2 cellular contexts compared by ENCODE assay signal in genomic region chr12:122895757-122896636, GRCh38.
A peak's percentile ranks its signal among the peaks of the same experiment; 100 is the strongest.
TF ChIP-seq lines count a peak whose summit lies in the region.

A gene with protein sequence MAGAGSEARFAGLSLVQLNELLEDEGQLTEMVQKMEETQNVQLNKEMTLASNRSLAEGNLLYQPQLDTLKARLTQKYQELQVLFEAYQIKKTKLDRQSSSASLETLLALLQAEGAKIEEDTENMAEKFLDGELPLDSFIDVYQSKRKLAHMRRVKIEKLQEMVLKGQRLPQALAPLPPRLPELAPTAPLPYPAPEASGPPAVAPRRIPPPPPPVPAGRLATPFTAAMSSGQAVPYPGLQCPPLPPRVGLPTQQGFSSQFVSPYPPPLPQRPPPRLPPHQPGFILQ (minus strand): TSS chr12:122896124. CDS start chr12:122896062, 62 bp downstream.

TF ChIP-seq in HEK293T, 16 proteins besides CTCF, POLR2A, EP300 and RAD21 (continued from another document):
- peak; percentile 31; the same call in 1 of the 2 replicates for TF ChIP-seq PKNOX1 (IDR thresholded peaks at IDR 0.05)
TF ChIP-seq in HEK293T: peak in this region for 5.

TF ChIP-seq in HepG2, 621 proteins besides CTCF, POLR2A, EP300 and RAD21 (continued from another document and continues in another):
- TF ChIP-seq IKZF5 (CRISPR knock-in tag; IDR thresholded peaks at IDR 0.05) (0 out of 2 replicates have a peak, but pooled peaks have one; percentile 20), HOXD1 (CRISPR knock-in tag; IDR thresholded peaks at IDR 0.05) (no peak), KAT7 (CRISPR knock-in tag; IDR thresholded peaks at IDR 0.05; ENCODE audit: borderline replicate concordance) (no peak), SALL1 (CRISPR knock-in tag; IDR thresholded peaks at IDR 0.05) (peak; percentile 61; the same call in 1 of the 2 replicates), SOX13 (IDR thresholded peaks at IDR 0.05) (no peak), SOX13 (CRISPR knock-in tag; conservative IDR thresholded peaks at IDR 0.05 in 1 of 2, IDR thresholded peaks at IDR 0.05 in 1 of 2) (peak in 1 of 2 experiments; percentile 29; a peak in 1 of 4 replicates), ZNF713 (CRISPR knock-in tag; IDR thresholded peaks at IDR 0.05) (no peak), XRCC5 (optimal IDR thresholded peaks at IDR 0.05; ENCODE audit: low read length) (no peak), CBX2 (IDR thresholded peaks at IDR 0.05; ENCODE audit: low read depth, low read length) (no peak), CBX2 (CRISPR knock-in tag; IDR thresholded peaks at IDR 0.05; ENCODE audit: low read depth) (no peak), ZBTB3 (CRISPR knock-in tag; IDR thresholded peaks at IDR 0.05; ENCODE audit: borderline replicate concordance, low read depth) (no peak), YEATS4 (CRISPR knock-in tag; IDR thresholded peaks at IDR 0.05; ENCODE audit: borderline replicate concordance) (peak; percentile 32; the same call in 1 of the 2 replicates), ATF2 (CRISPR knock-in tag; IDR thresholded peaks at IDR 0.05) (peak; percentile 96), ZNF790 (CRISPR knock-in tag; IDR thresholded peaks at IDR 0.05; ENCODE audit: borderline replicate concordance) (no peak), RFX5 (IDR thresholded peaks at IDR 0.05; ENCODE audit: low read depth, low read length) (peak; percentile 61; the same call in 1 of the 2 replicates), FOSL2 (CRISPR knock-in tag; IDR thresholded peaks at IDR 0.05) (peak; percentile 67), HDAC2 (CRISPR knock-in tag; IDR thresholded peaks at IDR 0.05) (peak; percentile 39; the same call in 1 of the 2 replicates), BCL6 (CRISPR knock-in tag; IDR thresholded peaks at IDR 0.05) (0 out of 2 replicates have a peak, but pooled peaks have one; percentile 37), ZNF143 (CRISPR knock-in tag; IDR thresholded peaks at IDR 0.05) (no peak), ATF7 (IDR thresholded peaks at IDR 0.05) (peak; percentile 99), ATF7 (CRISPR knock-in tag; IDR thresholded peaks at IDR 0.05) (peak; percentile 99), ZBTB20 (CRISPR knock-in tag; IDR thresholded peaks at IDR 0.05; ENCODE audit: borderline replicate concordance, low read depth) (0 out of 2 replicates have a peak, but pooled peaks have one; percentile 22), CREBL2 (CRISPR knock-in tag; IDR thresholded peaks at IDR 0.05; ENCODE audit: borderline replicate concordance) (no peak), HDAC1 (CRISPR knock-in tag; IDR thresholded peaks at IDR 0.05) (peak; percentile 70), TCF7L2 (IDR thresholded peaks at IDR 0.05; ENCODE audit: low read depth, low read length) (no peak), ZNF512 (CRISPR knock-in tag; IDR thresholded peaks at IDR 0.05) (no peak), FOXA1 (IDR thresholded peaks at IDR 0.05) (no peak), FOXA1 (CRISPR knock-in tag; IDR thresholded peaks at IDR 0.05) (no peak), NRL (CRISPR knock-in tag; IDR thresholded peaks at IDR 0.05; ENCODE audit: borderline replicate concordance) (no peak), ZNF251 (CRISPR knock-in tag; IDR thresholded peaks at IDR 0.05) (no peak), SNRNP70 (IDR thresholded peaks at IDR 0.05; ENCODE audit: low read depth, low read length) (no peak), ZXDC (CRISPR knock-in tag; IDR thresholded peaks at IDR 0.05) (no peak), ZNF749 (CRISPR knock-in tag; IDR thresholded peaks at IDR 0.05; ENCODE audit: borderline replicate concordance) (0 out of 2 replicates have a peak, but pooled peaks have one; percentile 63), IRF2 (CRISPR knock-in tag; IDR thresholded peaks at IDR 0.05) (no peak)
- TF ChIP-seq, protein P1, sequence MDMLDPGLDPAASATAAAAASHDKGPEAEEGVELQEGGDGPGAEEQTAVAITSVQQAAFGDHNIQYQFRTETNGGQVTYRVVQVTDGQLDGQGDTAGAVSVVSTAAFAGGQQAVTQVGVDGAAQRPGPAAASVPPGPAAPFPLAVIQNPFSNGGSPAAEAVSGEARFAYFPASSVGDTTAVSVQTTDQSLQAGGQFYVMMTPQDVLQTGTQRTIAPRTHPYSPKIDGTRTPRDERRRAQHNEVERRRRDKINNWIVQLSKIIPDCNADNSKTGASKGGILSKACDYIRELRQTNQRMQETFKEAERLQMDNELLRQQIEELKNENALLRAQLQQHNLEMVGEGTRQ (IDR thresholded peaks at IDR 0.05; ENCODE audit: low read depth, low read length), result peak; percentile 54
- TF ChIP-seq, protein P1 (CRISPR knock-in tag; IDR thresholded peaks at IDR 0.05; ENCODE audit: borderline replicate concordance), result peak; percentile 34; the same call in 1 of the 2 replicates
- TF ChIP-seq, protein P2, sequence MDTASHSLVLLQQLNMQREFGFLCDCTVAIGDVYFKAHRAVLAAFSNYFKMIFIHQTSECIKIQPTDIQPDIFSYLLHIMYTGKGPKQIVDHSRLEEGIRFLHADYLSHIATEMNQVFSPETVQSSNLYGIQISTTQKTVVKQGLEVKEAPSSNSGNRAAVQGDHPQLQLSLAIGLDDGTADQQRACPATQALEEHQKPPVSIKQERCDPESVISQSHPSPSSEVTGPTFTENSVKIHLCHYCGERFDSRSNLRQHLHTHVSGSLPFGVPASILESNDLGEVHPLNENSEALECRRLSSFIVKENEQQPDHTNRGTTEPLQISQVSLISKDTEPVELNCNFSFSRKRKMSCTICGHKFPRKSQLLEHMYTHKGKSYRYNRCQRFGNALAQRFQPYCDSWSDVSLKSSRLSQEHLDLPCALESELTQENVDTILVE (CRISPR knock-in tag; IDR thresholded peaks at IDR 0.05), result no peak
- TF ChIP-seq, protein P3, sequence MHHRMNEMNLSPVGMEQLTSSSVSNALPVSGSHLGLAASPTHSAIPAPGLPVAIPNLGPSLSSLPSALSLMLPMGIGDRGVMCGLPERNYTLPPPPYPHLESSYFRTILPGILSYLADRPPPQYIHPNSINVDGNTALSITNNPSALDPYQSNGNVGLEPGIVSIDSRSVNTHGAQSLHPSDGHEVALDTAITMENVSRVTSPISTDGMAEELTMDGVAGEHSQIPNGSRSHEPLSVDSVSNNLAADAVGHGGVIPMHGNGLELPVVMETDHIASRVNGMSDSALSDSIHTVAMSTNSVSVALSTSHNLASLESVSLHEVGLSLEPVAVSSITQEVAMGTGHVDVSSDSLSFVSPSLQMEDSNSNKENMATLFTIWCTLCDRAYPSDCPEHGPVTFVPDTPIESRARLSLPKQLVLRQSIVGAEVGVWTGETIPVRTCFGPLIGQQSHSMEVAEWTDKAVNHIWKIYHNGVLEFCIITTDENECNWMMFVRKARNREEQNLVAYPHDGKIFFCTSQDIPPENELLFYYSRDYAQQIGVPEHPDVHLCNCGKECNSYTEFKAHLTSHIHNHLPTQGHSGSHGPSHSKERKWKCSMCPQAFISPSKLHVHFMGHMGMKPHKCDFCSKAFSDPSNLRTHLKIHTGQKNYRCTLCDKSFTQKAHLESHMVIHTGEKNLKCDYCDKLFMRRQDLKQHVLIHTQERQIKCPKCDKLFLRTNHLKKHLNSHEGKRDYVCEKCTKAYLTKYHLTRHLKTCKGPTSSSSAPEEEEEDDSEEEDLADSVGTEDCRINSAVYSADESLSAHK (CRISPR knock-in tag; IDR thresholded peaks at IDR 0.05; ENCODE audit: borderline replicate concordance), result no peak
- TF ChIP-seq, protein P4, sequence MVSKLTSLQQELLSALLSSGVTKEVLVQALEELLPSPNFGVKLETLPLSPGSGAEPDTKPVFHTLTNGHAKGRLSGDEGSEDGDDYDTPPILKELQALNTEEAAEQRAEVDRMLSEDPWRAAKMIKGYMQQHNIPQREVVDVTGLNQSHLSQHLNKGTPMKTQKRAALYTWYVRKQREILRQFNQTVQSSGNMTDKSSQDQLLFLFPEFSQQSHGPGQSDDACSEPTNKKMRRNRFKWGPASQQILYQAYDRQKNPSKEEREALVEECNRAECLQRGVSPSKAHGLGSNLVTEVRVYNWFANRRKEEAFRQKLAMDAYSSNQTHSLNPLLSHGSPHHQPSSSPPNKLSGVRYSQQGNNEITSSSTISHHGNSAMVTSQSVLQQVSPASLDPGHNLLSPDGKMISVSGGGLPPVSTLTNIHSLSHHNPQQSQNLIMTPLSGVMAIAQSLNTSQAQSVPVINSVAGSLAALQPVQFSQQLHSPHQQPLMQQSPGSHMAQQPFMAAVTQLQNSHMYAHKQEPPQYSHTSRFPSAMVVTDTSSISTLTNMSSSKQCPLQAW (CRISPR knock-in tag; IDR thresholded peaks at IDR 0.05), result 0 out of 2 replicates have a peak, but pooled peaks have one; percentile 5
- TF ChIP-seq, protein P5, sequence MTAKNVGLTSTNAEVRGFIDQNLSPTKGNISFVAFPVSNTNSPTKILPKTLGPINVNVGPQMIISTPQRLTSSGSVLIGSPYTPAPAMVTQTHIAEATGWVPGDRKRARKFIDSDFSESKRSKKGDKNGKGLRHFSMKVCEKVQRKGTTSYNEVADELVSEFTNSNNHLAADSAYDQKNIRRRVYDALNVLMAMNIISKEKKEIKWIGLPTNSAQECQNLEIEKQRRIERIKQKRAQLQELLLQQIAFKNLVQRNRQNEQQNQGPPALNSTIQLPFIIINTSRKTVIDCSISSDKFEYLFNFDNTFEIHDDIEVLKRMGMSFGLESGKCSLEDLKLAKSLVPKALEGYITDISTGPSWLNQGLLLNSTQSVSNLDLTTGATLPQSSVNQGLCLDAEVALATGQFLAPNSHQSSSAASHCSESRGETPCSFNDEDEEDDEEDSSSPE (CRISPR knock-in tag; IDR thresholded peaks at IDR 0.05), result peak; percentile 29; the same call in 1 of the 2 replicates
- TF ChIP-seq, protein P6, sequence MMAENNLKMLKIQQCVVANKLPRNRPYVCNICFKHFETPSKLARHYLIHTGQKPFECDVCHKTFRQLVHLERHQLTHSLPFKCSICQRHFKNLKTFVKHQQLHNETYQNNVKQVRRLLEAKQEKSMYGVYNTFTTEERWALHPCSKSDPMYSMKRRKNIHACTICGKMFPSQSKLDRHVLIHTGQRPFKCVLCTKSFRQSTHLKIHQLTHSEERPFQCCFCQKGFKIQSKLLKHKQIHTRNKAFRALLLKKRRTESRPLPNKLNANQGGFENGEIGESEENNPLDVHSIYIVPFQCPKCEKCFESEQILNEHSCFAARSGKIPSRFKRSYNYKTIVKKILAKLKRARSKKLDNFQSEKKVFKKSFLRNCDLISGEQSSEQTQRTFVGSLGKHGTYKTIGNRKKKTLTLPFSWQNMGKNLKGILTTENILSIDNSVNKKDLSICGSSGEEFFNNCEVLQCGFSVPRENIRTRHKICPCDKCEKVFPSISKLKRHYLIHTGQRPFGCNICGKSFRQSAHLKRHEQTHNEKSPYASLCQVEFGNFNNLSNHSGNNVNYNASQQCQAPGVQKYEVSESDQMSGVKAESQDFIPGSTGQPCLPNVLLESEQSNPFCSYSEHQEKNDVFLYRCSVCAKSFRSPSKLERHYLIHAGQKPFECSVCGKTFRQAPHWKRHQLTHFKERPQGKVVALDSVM (CRISPR knock-in tag; IDR thresholded peaks at IDR 0.05), result no peak
